8 cellular contexts compared by ENCODE assay signal in genomic region chr12:79690606-79691298, GRCh38. TPM values are rescaled to one million over a fixed set of nuclear protein-coding genes. Genes with fewer than 3 reads are reported as not detected.
DNase-seq lines count a peak whose midpoint lies in the region; ATAC-seq and TF ChIP-seq lines count a peak whose summit lies in the region.

Gene PAWR, minus strand, starts transcription at chr12:79690964. Its CDS starts 720 bp downstream, at chr12:79690244.

- H3K9me3 Mint-ChIP-seq in brain = peaks cover 0 to under 1% (median 0%) of the 10 kb centered on the region in 5 experiments

- DNase-seq in GM06990 (ENCODE audit: extremely low read depth, insufficient read length) (peak; percentile 86), HuH-7 (ENCODE audit: low spot score) (peak; percentile 80), skeletal muscle cell (ENCODE audit: low read depth) (no peak), retina (no peak)

- H3K4me1 ChIP-seq in iPS-18a (ENCODE audit: control insufficient read depth, low read depth, low read length) = peaks cover 34% of the 10 kb centered on the region

- ATAC-seq in GM21529 (IDR thresholded peaks at IDR 0.05; ENCODE audit: unreplicated experiment) = peak; percentile 60

- H3K36me3 ChIP-seq in GM06990 (ENCODE audit: control insufficient read depth, insufficient read depth, low read length) (no peaks in the 10 kb centered on the region), iPS-18a (ENCODE audit: control insufficient read depth, low read depth, low read length) (peaks cover 5% of the 10 kb centered on the region)

- H3K4me3 ChIP-seq in GM06990 (replicated peaks; ENCODE audit: low read depth, low read length) (peak within 1 kb of the TSS; percentile 89), iPS-18a (ENCODE audit: low read length) (peak within 1 kb of the TSS; percentile 89), skeletal muscle cell (ENCODE audit: low read depth, low read length) (peak within 1 kb of the TSS; percentile 96)

- no peaks in the 10 kb centered on the region for H3K27me3 ChIP-seq in GM06990 (replicated peaks; ENCODE audit: control insufficient read depth, insufficient read depth, low read length)
- H3K27me3 ChIP-seq in iPS-18a (ENCODE audit: control insufficient read depth, insufficient read depth, low read length) = no peaks in the 10 kb centered on the region

- H3K27ac ChIP-seq in iPS-18a (ENCODE audit: low read length) = peak within 1 kb of the TSS; percentile 84

- TF ChIP-seq CTCF in GM06990 (IDR thresholded peaks at IDR 0.05; ENCODE audit: insufficient read depth, low read length, poor library complexity, severe bottlenecking) = peak; percentile 34
- TF ChIP-seq CTCF in brain (conservative IDR thresholded peaks at IDR 0.05) = no peak

- peaks cover 39% of the 10 kb centered on the region for H3K27me3 Mint-ChIP-seq in brain

- H3K4me3 Mint-ChIP-seq in brain = peak within 1 kb of the TSS; percentile 91 to 98 (median 93)

- peaks cover 47% of the 10 kb centered on the region for H3K4me1 Mint-ChIP-seq in brain

- no peaks in the 10 kb centered on the region for H3K36me3 Mint-ChIP-seq in brain

- no peaks in the 10 kb centered on the region for H3K9me3 ChIP-seq in iPS-18a (ENCODE audit: control insufficient read depth, low read depth, low read length)

- H3K9ac ChIP-seq in iPS-18a (ENCODE audit: low read length) = peak within 1 kb of the TSS; percentile 81

- H3K27ac Mint-ChIP-seq in brain = peak within 1 kb of the TSS; percentile 72 to 86 (median 78)

TF ChIP-seq in PFSK-1, 5 proteins besides CTCF, POLR2A, EP300 and RAD21:
- TF ChIP-seq REST (IDR thresholded peaks at IDR 0.05; ENCODE audit: insufficient read depth in 1 of 2, low read depth in 2 of 2, low read length in 2 of 2) (no peak), TAF1 (IDR thresholded peaks at IDR 0.05; ENCODE audit: borderline replicate concordance, insufficient read depth, low read length) (peak; percentile 72; the same call in 1 of the 2 replicates), POLR2AphosphoS5 (IDR thresholded peaks at IDR 0.05; ENCODE audit: low read depth, low read length) (peak; percentile 38), FOXP2 (optimal IDR thresholded peaks at IDR 0.05; ENCODE audit: borderline replicate concordance, extremely low read depth, extremely low read length, insufficient read depth) (peak; percentile 36), SIN3A (IDR thresholded peaks at IDR 0.05; ENCODE audit: borderline replicate concordance, insufficient read depth, low read length) (no peak)

RNA-seq across cellular contexts. Expression of gene PAWR, which starts in this region (rescaled TPM):
- polyA plus RNA-seq in PFSK-1 (2012; ENCODE audit: insufficient read length, low read depth) = 45.6 TPM
- polyA plus RNA-seq in brain (ENCODE audit: insufficient read depth, low read depth, low replicate concordance) = 5.7 TPM

Comparison
In these comparisons a context has a peak if more than half of its experiments do, and no peak if none do; other contexts are left out.
1. DNase-seq: peak in GM06990 (single experiment) and HuH-7 (single experiment); none in skeletal muscle cell (single experiment) and retina (single experiment).
2. Peak in every context shown above with its lines, with median percentiles within 50 percentile points of each other: H3K4me3 ChIP-seq.